Comparison of ENCODE assay signal across 15 cellular contexts in genomic region chr11:78289547-78290292, GRCh38.
DNase-seq lines count a peak whose midpoint lies in the region; ATAC-seq and TF ChIP-seq lines count a peak whose summit lies in the region.
"Had no signal": no experiment of that assay in that cellular context is flagged by ENCODE, and none has a peak within 500 bp of the region (broad histone marks: within the 10 kb centered on the region; RNA-seq: fewer than 3 reads in every experiment).

No MANE protein-coding gene starts in this region.

- DNase-seq in MCF 10A (ENCODE audit: unreplicated experiment) (no peak), mammary epithelial cell (no peak), SKM-1 (lab: John Stamatoyannopoulos, UW; ENCODE audit: unreplicated experiment) (peak; percentile 26), upper lobe of right lung (no peak), UCSD-AML1 (lab: John Stamatoyannopoulos, UW; ENCODE audit: unreplicated experiment) (no peak), RPMI8226 (no peak), activated gamma-delta T cell treated with Interleukin-2 at 50 U/mL for 16 hours (no peak)
- DNase-seq: endodermal cell, left ventricle myocardium inferior, NCI-H2029, T-helper 9 cell, thyroid gland had no signal

- H3K4me1 Mint-ChIP-seq in MCF 10A (ENCODE audit: insufficient read depth, unreplicated experiment), result peaks cover 25% of the 10 kb centered on the region
- peaks cover 60% of the 10 kb centered on the region for H3K4me1 Mint-ChIP-seq in dendritic cell treated with granulocyte-macrophage colony-stimulating factor and Interleukin-4, amounts not matched to agents 40 ng/mL and 50 ng/mL, for 4 days (ENCODE audit: low read depth)
- H3K4me1 Mint-ChIP-seq: nephron had no signal

- dilution Hi-C loops in mammary epithelial cell (cut with HindIII; ENCODE audit: low sequenced_read_pairs), result no loop called here

- H2AFZ ChIP-seq in mammary epithelial cell (ENCODE audit: low read depth, low read length), result no peak overlapping the region

- no peaks in the 10 kb centered on the region for H3K9me3 ChIP-seq in mammary epithelial cell (replicated peaks; ENCODE audit: insufficient read depth, low read length)
- H3K9me3 ChIP-seq in upper lobe of right lung, result no peaks in the 10 kb centered on the region
- H3K9me3 ChIP-seq: thyroid gland had no signal

- BruUV-seq in MCF 10A (replicated peaks; lab: Mats Ljungman, UMichigan), result no TSS peak
- BruUV-seq in mammary epithelial cell (replicated peaks; lab: Mats Ljungman, UMichigan), result no TSS peak

- intact Hi-C loops in MCF 10A (cut with micrococcal nuclease), result no loop called here
- intact Hi-C loops in mammary epithelial cell (cut with micrococcal nuclease), result no loop called here
- intact Hi-C loops in dendritic cell treated with granulocyte-macrophage colony-stimulating factor and Interleukin-4, amounts not matched to agents 40 ng/mL and 50 ng/mL, for 4 days (cut with micrococcal nuclease), result loop anchor here (5.0 kb wide), 1 partner anchor 48 kb away; no protein-coding TSS in a partner anchor
- intact Hi-C loops in upper lobe of right lung (cut with DNase I), result no loop called here

- no peaks in the 10 kb centered on the region for H3K27me3 Mint-ChIP-seq in MCF 10A (ENCODE audit: insufficient read depth, unreplicated experiment)
- H3K27me3 Mint-ChIP-seq in dendritic cell treated with granulocyte-macrophage colony-stimulating factor and Interleukin-4, amounts not matched to agents 40 ng/mL and 50 ng/mL, for 4 days, result no peaks in the 10 kb centered on the region
- H3K27me3 Mint-ChIP-seq: activated naive CD8-positive, alpha-beta T cell had no signal

- H4K20me1 ChIP-seq in mammary epithelial cell (ENCODE audit: insufficient read depth, low read length), result no peaks in the 10 kb centered on the region

- H3K9me3 Mint-ChIP-seq in MCF 10A (ENCODE audit: unreplicated experiment), result no peaks in the 10 kb centered on the region
- H3K9me3 Mint-ChIP-seq in dendritic cell treated with granulocyte-macrophage colony-stimulating factor and Interleukin-4, amounts not matched to agents 40 ng/mL and 50 ng/mL, for 4 days, result no peaks in the 10 kb centered on the region

- in situ Hi-C loops in mammary epithelial cell (cut with MboI; ENCODE audit: low sequenced_read_pairs in 2 of 2), result no loop called here

- no peak overlapping the region for H3K4me3 Mint-ChIP-seq in MCF 10A (ENCODE audit: unreplicated experiment)
- H3K4me3 Mint-ChIP-seq in dendritic cell treated with granulocyte-macrophage colony-stimulating factor and Interleukin-4, amounts not matched to agents 40 ng/mL and 50 ng/mL, for 4 days, result peak overlapping the region; percentile 53
- H3K4me3 Mint-ChIP-seq: activated naive CD8-positive, alpha-beta T cell; endodermal cell; nephron had no signal

- peaks cover 3% of the 10 kb centered on the region for H3K4me1 ChIP-seq in mammary epithelial cell (ENCODE audit: insufficient read depth, low read length)
- peaks cover 18% of the 10 kb centered on the region for H3K4me1 ChIP-seq in upper lobe of right lung
- H3K4me1 ChIP-seq: thyroid gland had no signal

- H3K36me3 Mint-ChIP-seq in MCF 10A (ENCODE audit: insufficient read depth, unreplicated experiment), result peaks cover 6% of the 10 kb centered on the region
- H3K36me3 Mint-ChIP-seq in dendritic cell treated with granulocyte-macrophage colony-stimulating factor and Interleukin-4, amounts not matched to agents 40 ng/mL and 50 ng/mL, for 4 days (ENCODE audit: low read depth), result peaks cover 33% of the 10 kb centered on the region

- ATAC-seq in upper lobe of right lung, result peak; percentile 19

- H3K27me3 ChIP-seq in mammary epithelial cell (ENCODE audit: insufficient read depth, low read length), result no peaks in the 10 kb centered on the region
- H3K27me3 ChIP-seq in upper lobe of right lung, result no peaks in the 10 kb centered on the region
- H3K27me3 ChIP-seq: thyroid gland had no signal

- TF ChIP-seq CTCF in MCF 10A (IDR thresholded peaks at IDR 0.05; ENCODE audit: unreplicated experiment) (no peak), mammary epithelial cell (conservative IDR thresholded peaks at IDR 0.05 in 1 of 2, IDR thresholded peaks at IDR 0.05 in 1 of 2; ENCODE audit: extremely low read depth in 1 of 2, insufficient read depth in 1 of 2, low read depth in 1 of 2, low read length in 2 of 2) (no peak), upper lobe of right lung (IDR thresholded peaks at IDR 0.05) (no peak)

- H3K4me3 ChIP-seq in mammary epithelial cell (replicated peaks in 1 of 3; ENCODE audit: insufficient read depth in 1 of 3, low read depth in 2 of 3, low read length in 3 of 3) (no peak overlapping the region), upper lobe of right lung (no peak overlapping the region)
- H3K4me3 ChIP-seq: left ventricle myocardium inferior, thyroid gland had no signal

- POLR2A ChIA-PET in MCF 10A (lab: Yijun Ruan, JAX), result interaction anchor here (0.6 to 1.2 kb wide), 4 partner anchors 24 to 1452 kb away, joined by 3 to 5 read pairs (median 3); no protein-coding TSS in a partner anchor

- CTCF ChIA-PET in MCF 10A (lab: Yijun Ruan, JAX) (interaction anchor here (0.6 to 1.2 kb wide), 4 partner anchors 17 to 276 kb away, joined by 3 to 4 read pairs (median 3); no protein-coding TSS in a partner anchor), mammary epithelial cell (lab: Charles Lee; ENCODE audit: low non-redundant PET) (no interaction called here)

- H3K79me2 ChIP-seq in mammary epithelial cell (ENCODE audit: insufficient read depth, low read length), result no peaks in the 10 kb centered on the region

- 90% methylated on average over 7 of the region's 7 CpGs for WGBS in mammary epithelial cell (ENCODE audit: low coverage, missing lambda C conversion rate)

- H3K36me3 ChIP-seq in mammary epithelial cell (ENCODE audit: insufficient read depth, low read length), result no peaks in the 10 kb centered on the region
- H3K36me3 ChIP-seq in upper lobe of right lung, result no peaks in the 10 kb centered on the region
- H3K36me3 ChIP-seq: left ventricle myocardium inferior, thyroid gland had no signal

- no peak overlapping the region for H3K4me2 ChIP-seq in mammary epithelial cell (ENCODE audit: insufficient read depth, low read depth, low read length)

- H3K27ac Mint-ChIP-seq in MCF 10A (ENCODE audit: low read depth, unreplicated experiment), result peak overlapping the region; percentile 95
- H3K27ac Mint-ChIP-seq in dendritic cell treated with granulocyte-macrophage colony-stimulating factor and Interleukin-4, amounts not matched to agents 40 ng/mL and 50 ng/mL, for 4 days, result peak overlapping the region; percentile 85
- H3K27ac Mint-ChIP-seq: activated naive CD8-positive, alpha-beta T cell; endodermal cell; nephron had no signal

- no peak overlapping the region for H3K9ac ChIP-seq in mammary epithelial cell (ENCODE audit: insufficient read depth, low read length)

- H3K27ac ChIP-seq in mammary epithelial cell (ENCODE audit: insufficient read depth, low read depth, low read length) (no peak overlapping the region), upper lobe of right lung (peak overlapping the region; percentile 38)
- H3K27ac ChIP-seq: left ventricle myocardium inferior, thyroid gland had no signal
